ENCODE assay signal across 28 cellular contexts in the genomic region with DNA sequence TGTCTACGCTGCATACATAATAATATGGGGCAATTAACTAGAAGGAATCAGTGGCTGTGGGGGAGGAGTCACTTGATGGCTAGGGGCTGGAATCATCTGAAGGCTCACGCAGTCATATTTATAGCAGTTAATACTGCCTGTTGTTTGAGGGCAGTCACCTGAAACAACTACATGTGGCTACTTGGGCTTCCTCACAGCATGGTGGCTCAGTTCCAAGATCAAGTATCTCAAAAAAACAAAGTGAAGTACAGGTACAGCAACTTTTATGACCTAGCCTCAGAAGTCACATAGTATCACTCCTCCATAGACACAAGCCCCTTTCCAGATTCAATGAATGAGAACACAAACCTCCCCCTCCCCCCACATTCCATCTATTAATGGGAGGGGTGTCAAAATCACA.
"Had no signal": no experiment of that assay in that cellular context is flagged by ENCODE, and none has a peak within 500 bp of the region (broad histone marks: within the 10 kb centered on the region; RNA-seq: fewer than 3 reads in every experiment).

No MANE protein-coding gene starts in this region.

- H3K4me3 ChIP-seq: coronary artery, gastroesophageal sphincter, psoas muscle, sigmoid colon, upper lobe of left lung had no signal

- H3K27me3 ChIP-seq: brain microvascular endothelial cell, sigmoid colon, upper lobe of left lung had no signal

- H3K36me3 Mint-ChIP-seq: naive B cell; stimulated activated memory B cell treated with anti-CD40 and anti-IgM and Interleukin-4, amounts not matched to agents 10 μg/mL and 1 μg/mL and 100 μg/mL, for 72 hours had no signal

- DNase-seq: activated CD4-positive, alpha-beta T cell treated with anti-CD3 and anti-CD28 coated beads for 36 hours; activated CD4-positive, alpha-beta T cell treated with anti-CD3 and anti-CD28 coated beads, Interleukin-2, amount 50 U/mL, for 4 hours; activated CD4-positive, CD25-positive, alpha-beta regulatory T cell; activated naive CD4-positive, alpha-beta T cell; activated naive CD8-positive, alpha-beta T cell treated with anti-CD3 and anti-CD28 coated beads, Interleukin-2, amount 10 ng/mL, durations not matched to agents 7 days and 5 days; activated T-cell treated with anti-CD3 and anti-CD28 coated beads for 4 hours; activated T-cell treated with anti-CD3 and anti-CD28 coated beads, Interleukin-2, amount 50 U/mL, for 72 hours; brain microvascular endothelial cell; dorsolateral prefrontal cortex; effector memory CD4-positive, alpha-beta T cell; hippocampal formation; left cardiac atrium; left ventricle myocardium superior; mammary epithelial cell; naive B cell; occipital lobe; psoas muscle; sigmoid colon; small intestine; stimulated activated CD4-positive, alpha-beta T cell treated with anti-CD3 and anti-CD28 coated beads, Interleukin-4, amount 100 ng/mL, for 24 hours; stimulated activated CD8-positive, alpha-beta memory T cell treated with anti-CD3 and anti-CD28 coated beads, Interleukin-4, amount 100 ng/mL, for 48 hours; stimulated activated naive CD8-positive, alpha-beta T cell treated with anti-CD3 and anti-CD28 coated beads, Interleukin-15, amount 100 ng/mL, for 72 hours; substantia nigra; upper lobe of left lung had no signal

- H3K9me3 ChIP-seq: gastroesophageal sphincter, sigmoid colon, upper lobe of left lung had no signal

- H2AFZ ChIP-seq: parathyroid adenoma had no signal

- H3K9ac ChIP-seq: parathyroid adenoma had no signal

- H3K79me2 ChIP-seq: parathyroid adenoma had no signal

- H3K4me3 Mint-ChIP-seq: activated CD4-positive, alpha-beta T cell treated with anti-CD3 and anti-CD28 coated beads for 36 hours; activated naive CD8-positive, alpha-beta T cell treated with anti-CD3 and anti-CD28 coated beads, Interleukin-2, amount 10 ng/mL, durations not matched to agents 7 days and 5 days; activated T-cell treated with anti-CD3 and anti-CD28 coated beads, Interleukin-2, amount 50 U/mL, for 72 hours; stimulated activated memory B cell treated with anti-CD40 and anti-IgM and Interleukin-4, amounts not matched to agents 10 μg/mL and 1 μg/mL and 100 μg/mL, for 72 hours; stimulated activated naive CD8-positive, alpha-beta T cell treated with anti-CD3 and anti-CD28 coated beads, Interleukin-15, amount 100 ng/mL, for 72 hours had no signal

- ATAC-seq: activated CD4-positive, alpha-beta T cell treated with anti-CD3 and anti-CD28 coated beads for 36 hours; activated T-cell treated with anti-CD3 and anti-CD28 coated beads, Interleukin-2, amount 50 U/mL, for 72 hours; gastroesophageal sphincter; left cardiac atrium; left ventricle myocardium superior; psoas muscle; stimulated activated memory B cell treated with anti-CD40 and anti-IgM and Interleukin-4, amounts not matched to agents 10 μg/mL and 1 μg/mL and 100 μg/mL, for 72 hours; stimulated activated naive CD8-positive, alpha-beta T cell treated with anti-CD3 and anti-CD28 coated beads, Interleukin-15, amount 100 ng/mL, for 72 hours had no signal

- H3K27ac Mint-ChIP-seq: activated T-cell treated with anti-CD3 and anti-CD28 coated beads, Interleukin-2, amount 50 U/mL, for 72 hours had no signal

- H3K36me3 ChIP-seq: brain microvascular endothelial cell, gastroesophageal sphincter, sigmoid colon, upper lobe of left lung had no signal

- H3K9me3 Mint-ChIP-seq: activated T-cell treated with anti-CD3 and anti-CD28 coated beads, Interleukin-2, amount 50 U/mL, for 72 hours; stimulated activated memory B cell treated with anti-CD40 and anti-IgM and Interleukin-4, amounts not matched to agents 10 μg/mL and 1 μg/mL and 100 μg/mL, for 72 hours; stimulated activated naive CD8-positive, alpha-beta T cell treated with anti-CD3 and anti-CD28 coated beads, Interleukin-15, amount 100 ng/mL, for 72 hours had no signal

- H3K27ac ChIP-seq: brain microvascular endothelial cell, parathyroid adenoma, psoas muscle had no signal
